Comparison of ENCODE assay signal across 9 cellular contexts in the genomic region with DNA sequence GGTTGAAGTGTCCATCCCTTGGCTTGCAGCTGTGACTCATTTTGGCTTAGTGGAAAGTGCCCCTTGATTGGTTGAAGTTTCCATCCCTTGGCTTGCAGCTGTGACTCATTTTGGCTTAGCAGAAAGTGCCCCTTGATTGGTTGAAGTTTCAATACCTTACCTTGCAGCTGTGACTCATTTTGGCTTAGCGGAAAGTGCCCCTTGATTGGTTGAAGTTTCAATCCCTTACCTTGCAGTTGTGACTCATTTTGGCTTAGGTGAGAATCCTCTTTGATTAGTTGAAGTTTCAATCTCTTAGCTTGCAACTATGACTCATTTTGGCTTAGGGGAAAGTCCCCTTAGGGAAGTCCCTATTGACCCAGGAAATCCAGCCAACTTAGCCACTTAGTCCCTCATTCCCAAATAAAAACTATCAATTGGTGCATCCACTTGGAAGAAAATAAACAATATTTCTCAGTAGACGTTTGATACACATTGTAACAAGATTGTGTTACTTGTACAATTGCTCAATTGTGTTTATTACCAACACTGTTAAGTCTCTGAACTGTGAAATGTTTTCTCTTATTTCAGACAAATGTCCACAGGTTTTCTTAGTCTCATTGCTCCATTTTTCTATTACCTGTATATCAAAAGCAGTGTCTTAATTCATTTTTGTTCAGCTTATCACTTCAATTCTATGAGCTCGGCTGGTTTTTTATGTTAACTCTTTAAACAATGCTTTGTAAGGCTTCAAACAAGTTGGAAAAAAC.
DNase-seq lines count a peak whose midpoint lies in the region; ATAC-seq and TF ChIP-seq lines count a peak whose summit lies in the region.
"Had no signal": no experiment of that assay in that cellular context is flagged by ENCODE, and none has a peak within 500 bp of the region (broad histone marks: within the 10 kb centered on the region; RNA-seq: fewer than 3 reads in every experiment).

No MANE protein-coding gene starts in this region.

- peaks cover 19% of the 10 kb centered on the region for H3K9me3 Mint-ChIP-seq in activated CD4-positive, alpha-beta T cell treated with anti-CD3 and anti-CD28 coated beads for 36 hours (ENCODE audit: low read depth)
- no peaks in the 10 kb centered on the region for H3K9me3 Mint-ChIP-seq in progenitor cell of endocrine pancreas (ENCODE audit: low read depth)

- CTCF ChIA-PET in activated CD4-positive, alpha-beta T cell treated with anti-CD3 and anti-CD28 coated beads for 36 hours (lab: Charles Lee), result no interaction called here

- ATAC-seq in activated CD4-positive, alpha-beta T cell treated with anti-CD3 and anti-CD28 coated beads for 36 hours, result peak; percentile 90
- ATAC-seq in HG03045 (IDR thresholded peaks at IDR 0.05; ENCODE audit: unreplicated experiment), result peak; percentile 90

- intact Hi-C loops in activated CD4-positive, alpha-beta T cell treated with anti-CD3 and anti-CD28 coated beads for 36 hours (cut with DNase I, micrococcal nuclease), result loop anchor here (2.0 kb wide), 2 partner anchors 21 to 1197 kb away; no protein-coding TSS in a partner anchor

- TF ChIP-seq CTCF in progenitor cell of endocrine pancreas (IDR thresholded peaks at IDR 0.05; ENCODE audit: unreplicated experiment), result no peak

- DNase-seq in activated CD4-positive, alpha-beta T cell treated with anti-CD3 and anti-CD28 coated beads for 36 hours, result peak; percentile 70
- no peak for DNase-seq in activated CD4-positive, alpha-beta T cell treated with anti-CD3 and anti-CD28 coated beads for 1 hour
- DNase-seq in activated CD4-positive, alpha-beta T cell treated with anti-CD3 and anti-CD28 coated beads, Interleukin-2, amount 50 U/mL, for 48 hours, result peak; percentile 35 to 54
- DNase-seq in stimulated activated CD4-positive, alpha-beta T cell treated with anti-CD3 and anti-CD28 coated beads, Interleukin-2, amount 100 ng/mL, for 48 hours, result peak; percentile 11 to 18
- DNase-seq in inferior parietal cortex (ENCODE audit: extremely low spot score) (no peak), AML-193 (lab: John Stamatoyannopoulos, UW) (no peak), progenitor cell of endocrine pancreas (ENCODE audit: low spot score, unreplicated experiment) (no peak)
- DNase-seq: T-cell had no signal

- peaks cover 19% of the 10 kb centered on the region for H3K4me1 Mint-ChIP-seq in activated CD4-positive, alpha-beta T cell treated with anti-CD3 and anti-CD28 coated beads for 36 hours
- H3K4me1 Mint-ChIP-seq in progenitor cell of endocrine pancreas (ENCODE audit: low read depth), result peaks cover 1% of the 10 kb centered on the region

- POLR2A ChIA-PET in activated CD4-positive, alpha-beta T cell treated with anti-CD3 and anti-CD28 coated beads for 36 hours (lab: Charles Lee), result no interaction called here

- H3K27me3 Mint-ChIP-seq in activated CD4-positive, alpha-beta T cell treated with anti-CD3 and anti-CD28 coated beads for 36 hours, result peaks cover 5% of the 10 kb centered on the region
- no peaks in the 10 kb centered on the region for H3K27me3 Mint-ChIP-seq in progenitor cell of endocrine pancreas
- H3K27me3 Mint-ChIP-seq: T-cell had no signal

- no peaks in the 10 kb centered on the region for H3K36me3 Mint-ChIP-seq in activated CD4-positive, alpha-beta T cell treated with anti-CD3 and anti-CD28 coated beads for 36 hours (ENCODE audit: low read depth)
- no peaks in the 10 kb centered on the region for H3K36me3 Mint-ChIP-seq in progenitor cell of endocrine pancreas (ENCODE audit: insufficient read depth)
- H3K36me3 Mint-ChIP-seq: T-cell had no signal

- H3K4me3 Mint-ChIP-seq in activated CD4-positive, alpha-beta T cell treated with anti-CD3 and anti-CD28 coated beads for 36 hours, result no peak overlapping the region
- no peak overlapping the region for H3K4me3 Mint-ChIP-seq in progenitor cell of endocrine pancreas (ENCODE audit: low read depth)
- H3K4me3 Mint-ChIP-seq: T-cell had no signal

- H3K27ac Mint-ChIP-seq in activated CD4-positive, alpha-beta T cell treated with anti-CD3 and anti-CD28 coated beads for 36 hours, result no peak overlapping the region
- H3K27ac Mint-ChIP-seq in progenitor cell of endocrine pancreas, result no peak overlapping the region

Comparison
In these comparisons a context has a peak if more than half of its experiments do, and no peak if none do; other contexts are left out.
1. DNase-seq: peak in activated CD4-positive, alpha-beta T cell treated with anti-CD3 and anti-CD28 coated beads for 36 hours (single experiment), activated CD4-positive, alpha-beta T cell treated with anti-CD3 and anti-CD28 coated beads, Interleukin-2, amount 50 U/mL, for 48 hours (2 of 2) and stimulated activated CD4-positive, alpha-beta T cell treated with anti-CD3 and anti-CD28 coated beads, Interleukin-2, amount 100 ng/mL, for 48 hours (2 of 2); none in activated CD4-positive, alpha-beta T cell treated with anti-CD3 and anti-CD28 coated beads for 1 hour (single experiment), inferior parietal cortex (single experiment), AML-193 (0 of 2) and progenitor cell of endocrine pancreas (single experiment).